ENCODE assay signal across 28 cellular contexts in genomic region chr13:58574791-58575190, GRCh38.
"Had no signal": no experiment of that assay in that cellular context is flagged by ENCODE, and none has a peak within 500 bp of the region (broad histone marks: within the 10 kb centered on the region; RNA-seq: fewer than 3 reads in every experiment).

No MANE protein-coding gene starts in this region.

- H3K27ac ChIP-seq: colonic mucosa, coronary artery, dorsolateral prefrontal cortex, epithelial cell of prostate, esophagus muscularis mucosa, esophagus squamous epithelium, foreskin keratinocyte, gastrocnemius medialis, gastroesophageal sphincter, heart left ventricle, heart right ventricle had no signal

- ATAC-seq: effector memory CD8-positive, alpha-beta T cell; esophagus mucosa; foreskin keratinocyte; gastrocnemius medialis; gastroesophageal sphincter; heart left ventricle; heart right ventricle had no signal

- H3K27me3 Mint-ChIP-seq: dendritic cell treated with granulocyte-macrophage colony-stimulating factor and Interleukin-4, amounts not matched to agents 40 ng/mL and 50 ng/mL, for 4 days; effector memory CD8-positive, alpha-beta T cell had no signal

- H3K9me3 ChIP-seq: colonic mucosa, gastrocnemius medialis had no signal

- H3K27ac Mint-ChIP-seq: dendritic cell treated with granulocyte-macrophage colony-stimulating factor and Interleukin-4, amounts not matched to agents 40 ng/mL and 50 ng/mL, for 4 days; effector memory CD8-positive, alpha-beta T cell had no signal

- H3K4me3 ChIP-seq: colonic mucosa, coronary artery, dorsolateral prefrontal cortex, esophagus muscularis mucosa, esophagus squamous epithelium, gastrocnemius medialis, gastroesophageal sphincter, heart left ventricle, heart right ventricle had no signal

- H3K36me3 ChIP-seq: colonic mucosa, esophagus muscularis mucosa, esophagus squamous epithelium, gastrocnemius medialis, gastroesophageal sphincter, heart left ventricle, heart right ventricle had no signal

- H3K27me3 ChIP-seq: colonic mucosa, dorsolateral prefrontal cortex, esophagus muscularis mucosa, esophagus squamous epithelium, foreskin keratinocyte, gastrocnemius medialis, gastroesophageal sphincter, heart left ventricle, heart right ventricle had no signal

- H3K4me1 ChIP-seq: colonic mucosa, esophagus muscularis mucosa, esophagus squamous epithelium, foreskin keratinocyte, gastrocnemius medialis, gastroesophageal sphincter, heart left ventricle, heart right ventricle had no signal

- DNase-seq: colonic mucosa; cortex of kidney; dermis blood vessel endothelial cell; dorsolateral prefrontal cortex; effector CD4-positive, alpha-beta T cell; effector CD8-positive, alpha-beta T cell; effector memory CD4-positive, alpha-beta T cell; effector memory CD8-positive, alpha-beta T cell; erythroblast; esophagus squamous epithelium; foreskin fibroblast; foreskin keratinocyte; foreskin melanocyte; gastrocnemius medialis; glutamatergic neuron; head of caudate nucleus; heart left ventricle; heart right ventricle had no signal

- FAIRE-seq: colon, endometrium, endothelial cell of umbilical vein, frontal cortex had no signal

- H3K4me3 Mint-ChIP-seq: dendritic cell treated with granulocyte-macrophage colony-stimulating factor and Interleukin-4, amounts not matched to agents 40 ng/mL and 50 ng/mL, for 4 days; effector memory CD8-positive, alpha-beta T cell had no signal
